In genomic region chr7:1512781-1513656, GRCh38 we compare ENCODE assay signal across 6 cellular contexts. TPM values are rescaled to one million over a fixed set of nuclear protein-coding genes. Genes with fewer than 3 reads are reported as not detected.
DNase-seq lines count a peak whose midpoint lies in the region; ATAC-seq, FAIRE-seq and TF ChIP-seq lines count a peak whose summit lies in the region.

No MANE protein-coding gene starts in this region.

- CTCF ChIA-PET in endothelial cell of umbilical vein (lab: Charles Lee): interaction anchor here (1.4 kb wide), 1 partner anchor 8 kb away, joined by 5 read pairs; no protein-coding TSS in a partner anchor

- H3K27ac ChIP-seq in SJCRH30: no peak overlapping the region
- H3K27ac ChIP-seq in endothelial cell of umbilical vein (ENCODE audit: insufficient read depth, low read depth, low read length): peak overlapping the region; percentile 70

- H3K9me3 ChIP-seq in SJCRH30 (replicated peaks) (no peaks in the 10 kb centered on the region), endothelial cell of umbilical vein (replicated peaks; ENCODE audit: control insufficient read depth, insufficient read depth, low read length) (no peaks in the 10 kb centered on the region)

- ATAC-seq in GM19351 (IDR thresholded peaks at IDR 0.05; ENCODE audit: unreplicated experiment): peak; percentile 73
- ATAC-seq in GM18870 (IDR thresholded peaks at IDR 0.05; ENCODE audit: unreplicated experiment): no peak

- FAIRE-seq in endothelial cell of umbilical vein (lab: Jason Lieb, UNC): peak; percentile 78

- peak overlapping the region; percentile 89 for H2AFZ ChIP-seq in endothelial cell of umbilical vein (ENCODE audit: low read depth, low read length)

- POLR2A ChIA-PET in endothelial cell of umbilical vein (lab: Charles Lee): no interaction called here

- H3K36me3 ChIP-seq in SJCRH30 (no peaks in the 10 kb centered on the region), endothelial cell of umbilical vein (ENCODE audit: control insufficient read depth in 2 of 2, extremely low read depth in 1 of 2, insufficient read depth in 2 of 2, low read length in 2 of 2) (no peaks in the 10 kb centered on the region)

- dilution Hi-C loops in endothelial cell of umbilical vein (cut with MboI; ENCODE audit: extremely low pct_ligation_motif_present, low sequenced_read_pairs): no loop called here

- H3K4me3 ChIP-seq in SJCRH30 (no peak overlapping the region), endothelial cell of umbilical vein (replicated peaks in 1 of 3; ENCODE audit: insufficient read depth in 1 of 3, low read depth in 1 of 3, low read length in 3 of 3) (no peak overlapping the region)

- H3K27me3 ChIP-seq in SJCRH30 (no peaks in the 10 kb centered on the region), endothelial cell of umbilical vein (ENCODE audit: control insufficient read depth in 2 of 2, insufficient read depth in 2 of 2, low read length in 2 of 2) (no peaks in the 10 kb centered on the region)

- peak overlapping the region; percentile 46 for H3K9ac ChIP-seq in endothelial cell of umbilical vein (replicated peaks; ENCODE audit: extremely low read depth, insufficient read depth, low read length)

- H3K79me2 ChIP-seq in endothelial cell of umbilical vein (ENCODE audit: control insufficient read depth, insufficient read depth, low read length): no peaks in the 10 kb centered on the region

- H4K20me1 ChIP-seq in endothelial cell of umbilical vein (replicated peaks; ENCODE audit: control insufficient read depth, extremely low read depth, insufficient read depth, low read length): no peaks in the 10 kb centered on the region

- H3K4me2 ChIP-seq in endothelial cell of umbilical vein (ENCODE audit: insufficient read depth, low read length): peak overlapping the region; percentile 1

- intact Hi-C loops in endothelial cell of umbilical vein (cut with micrococcal nuclease): no loop called here

- no peaks in the 10 kb centered on the region for H3K9me1 ChIP-seq in endothelial cell of umbilical vein (replicated peaks; ENCODE audit: control insufficient read depth, extremely low read depth, insufficient read depth, low read length)

- TF ChIP-seq CTCF in endothelial cell of umbilical vein (IDR thresholded peaks at IDR 0.05; ENCODE audit: extremely low read depth in 1 of 2, insufficient read depth in 1 of 2, low read depth in 1 of 2, low read length in 2 of 2): no peak

- no peak for TF ChIP-seq POLR2A in endothelial cell of umbilical vein (IDR thresholded peaks at IDR 0.05; ENCODE audit: low read depth, low read length)

- 0 out of 2 replicates have a peak, but pooled peaks cover 3% of the 10 kb centered on the region for H3K4me1 ChIP-seq in SJCRH30
- H3K4me1 ChIP-seq in endothelial cell of umbilical vein (ENCODE audit: control insufficient read depth, extremely low read depth, insufficient read depth, low read length): peaks cover 9% of the 10 kb centered on the region

- peak; percentile 22 to 29 for DNase-seq in SJCRH30
- DNase-seq in endothelial cell of umbilical vein (ENCODE audit: low read depth, low spot score): peak; percentile 26
- DNase-seq in stimulated activated CD4-positive, alpha-beta T cell treated with anti-CD3 and anti-CD28 coated beads, Interleukin-12 subunit alpha, Interleukin-12 subunit beta, amount 100 ng/mL, for 4 hours: peak; percentile 48
- no peak for DNase-seq in NCI-H146 treated with DMSO at 0.1 percent for 48 hours (lab: John Stamatoyannopoulos, UW; ENCODE audit: unreplicated experiment)

- BruUV-seq in endothelial cell of umbilical vein (replicated peaks; lab: Mats Ljungman, UMichigan): TSS peak; percentile 73

TF ChIP-seq in endothelial cell of umbilical vein, 7 proteins besides CTCF, POLR2A, EP300 and RAD21:
- no peak for TF ChIP-seq GATA2 (IDR thresholded peaks at IDR 0.05; ENCODE audit: insufficient read depth, insufficient read length, low read depth, low read length)
- TF ChIP-seq FOS (IDR thresholded peaks at IDR 0.05; ENCODE audit: borderline replicate concordance, insufficient read depth, low read length): no peak
- TF ChIP-seq EZH2 (IDR thresholded peaks at IDR 0.05; ENCODE audit: borderline replicate concordance, low read depth, low read length, severe bottlenecking): no peak
- peak; percentile 34 for TF ChIP-seq JUN (IDR thresholded peaks at IDR 0.05; ENCODE audit: borderline replicate concordance, insufficient read depth, insufficient read length, low read depth)
- no peak for TF ChIP-seq MAX (IDR thresholded peaks at IDR 0.05; ENCODE audit: insufficient read depth, insufficient read length)
- TF ChIP-seq POLR2AphosphoS5 (IDR thresholded peaks at IDR 0.05; ENCODE audit: insufficient read depth, low read depth, low read length): no peak
- no peak for TF ChIP-seq MYC (IDR thresholded peaks at IDR 0.05; ENCODE audit: low read depth, low read length)

RNA-seq across cellular contexts. Expression of gene INTS1, which starts 8.8 kb away (rescaled TPM):
- 25.1 and 27.7 TPM in 2 replicates for total RNA-seq in SJCRH30 (2014; rRNA removed; shearing (Covaris generic))
- total RNA-seq in endothelial cell of umbilical vein: 114 and 116 TPM in 2 replicates
- polyA plus RNA-seq in endothelial cell of umbilical vein: 57.8 and 86.5 TPM in 2 replicates
- 25.1 and 38.8 TPM in 2 replicates for polyA plus RNA-seq in endothelial cell of umbilical vein (2011; cell fraction: cytosol; rRNA removed)
- 99.5 and 107 TPM in 2 replicates for polyA plus RNA-seq in endothelial cell of umbilical vein (2011; cell fraction: nucleus; rRNA removed)
- polyA plus RNA-seq in endothelial cell of umbilical vein (2012): 48.4 and 56.9 TPM in 2 replicates
- 39.2 and 47.6 TPM in 2 replicates for polyA minus RNA-seq in endothelial cell of umbilical vein
- polyA minus RNA-seq in endothelial cell of umbilical vein (2011; cell fraction: cytosol; rRNA and poly(A)+ RNA removed): 50.1 TPM
- polyA minus RNA-seq in endothelial cell of umbilical vein (2011; cell fraction: nucleus; rRNA and poly(A)+ RNA removed): 38.4 and 74.9 TPM in 2 replicates

RNA-seq across cellular contexts. Expression of gene MAFK, which starts 17.5 kb away (rescaled TPM):
- 0.86 and 1.6 TPM in 2 replicates for total RNA-seq in SJCRH30 (2014; rRNA removed; shearing (Covaris generic))
- 39.4 and 66.9 TPM in 2 replicates for total RNA-seq in endothelial cell of umbilical vein
- 22.2 and 23.3 TPM in 2 replicates for polyA plus RNA-seq in endothelial cell of umbilical vein
- polyA plus RNA-seq in endothelial cell of umbilical vein (2011; cell fraction: cytosol; rRNA removed): 10.8 and 13.7 TPM in 2 replicates
- 167 and 174 TPM in 2 replicates for polyA plus RNA-seq in endothelial cell of umbilical vein (2011; cell fraction: nucleus; rRNA removed)
- 16.7 and 23.2 TPM in 2 replicates for polyA plus RNA-seq in endothelial cell of umbilical vein (2012)
- 13.0 and 16.2 TPM in 2 replicates for polyA minus RNA-seq in endothelial cell of umbilical vein
- 27.5 TPM for polyA minus RNA-seq in endothelial cell of umbilical vein (2011; cell fraction: cytosol; rRNA and poly(A)+ RNA removed)
- 25.4 and 68.6 TPM in 2 replicates for polyA minus RNA-seq in endothelial cell of umbilical vein (2011; cell fraction: nucleus; rRNA and poly(A)+ RNA removed)

RNA-seq across cellular contexts. Expression of gene TMEM184A, which starts 43.0 kb away (rescaled TPM):
- not detected in 2 replicates for total RNA-seq in SJCRH30 (2014; rRNA removed; shearing (Covaris generic))
- not detected in 2 replicates for total RNA-seq in endothelial cell of umbilical vein
- polyA plus RNA-seq in endothelial cell of umbilical vein: 0.41 and 0.48 TPM in 2 replicates
- polyA plus RNA-seq in endothelial cell of umbilical vein (2011; cell fraction: cytosol; rRNA removed): 0.07 and 0.22 TPM in 2 replicates
- polyA plus RNA-seq in endothelial cell of umbilical vein (2011; cell fraction: nucleus; rRNA removed): 0.25 and 0.66 TPM in 2 replicates
- polyA plus RNA-seq in endothelial cell of umbilical vein (2012): 0.07 TPM in 2 replicates
- polyA minus RNA-seq in endothelial cell of umbilical vein: 0.15 TPM in 1 of 2 replicates, not detected in the other
- 21.1 TPM for polyA minus RNA-seq in endothelial cell of umbilical vein (2011; cell fraction: cytosol; rRNA and poly(A)+ RNA removed)
- polyA minus RNA-seq in endothelial cell of umbilical vein (2011; cell fraction: nucleus; rRNA and poly(A)+ RNA removed): 0.48 and 0.91 TPM in 2 replicates

RNA-seq across cellular contexts. Expression of gene MICALL2, which starts 53.7 kb away (rescaled TPM):
- 1.1 and 1.3 TPM in 2 replicates for total RNA-seq in SJCRH30 (2014; rRNA removed; shearing (Covaris generic))
- total RNA-seq in endothelial cell of umbilical vein: 46.3 and 58.7 TPM in 2 replicates
- 29.8 and 37.3 TPM in 2 replicates for polyA plus RNA-seq in endothelial cell of umbilical vein
- 7.5 and 14.2 TPM in 2 replicates for polyA plus RNA-seq in endothelial cell of umbilical vein (2011; cell fraction: cytosol; rRNA removed)
- polyA plus RNA-seq in endothelial cell of umbilical vein (2011; cell fraction: nucleus; rRNA removed): 205 and 206 TPM in 2 replicates
- polyA plus RNA-seq in endothelial cell of umbilical vein (2012): 15.0 and 21.0 TPM in 2 replicates
- polyA minus RNA-seq in endothelial cell of umbilical vein: 34.6 and 58.7 TPM in 2 replicates
- 7.1 TPM for polyA minus RNA-seq in endothelial cell of umbilical vein (2011; cell fraction: cytosol; rRNA and poly(A)+ RNA removed)
- 39.3 and 58.9 TPM in 2 replicates for polyA minus RNA-seq in endothelial cell of umbilical vein (2011; cell fraction: nucleus; rRNA and poly(A)+ RNA removed)

RNA-seq across cellular contexts. Expression of gene PSMG3, which starts 56.8 kb away (rescaled TPM):
- total RNA-seq in SJCRH30 (2014; rRNA removed; shearing (Covaris generic)): 22.5 and 28.9 TPM in 2 replicates
- 25.5 and 28.4 TPM in 2 replicates for total RNA-seq in endothelial cell of umbilical vein
- polyA plus RNA-seq in endothelial cell of umbilical vein: 40.4 and 49.7 TPM in 2 replicates
- 48.3 and 57.1 TPM in 2 replicates for polyA plus RNA-seq in endothelial cell of umbilical vein (2011; cell fraction: cytosol; rRNA removed)
- 29.1 and 31.2 TPM in 2 replicates for polyA plus RNA-seq in endothelial cell of umbilical vein (2011; cell fraction: nucleus; rRNA removed)
- polyA plus RNA-seq in endothelial cell of umbilical vein (2012): 18.9 and 27.6 TPM in 2 replicates
- polyA minus RNA-seq in endothelial cell of umbilical vein: 11.4 and 14.3 TPM in 2 replicates
- 39.1 TPM for polyA minus RNA-seq in endothelial cell of umbilical vein (2011; cell fraction: cytosol; rRNA and poly(A)+ RNA removed)
- 4.4 and 6.7 TPM in 2 replicates for polyA minus RNA-seq in endothelial cell of umbilical vein (2011; cell fraction: nucleus; rRNA and poly(A)+ RNA removed)

Comparison
In these comparisons a context has a peak if more than half of its experiments do, and no peak if none do; other contexts are left out.
1. RNA of gene MAFK, which starts 17.5 kb away (total RNA-seq): 39.4 to 66.9 TPM in endothelial cell of umbilical vein; 0.86 to 1.6 TPM in SJCRH30; every median in the first group is over 10 times any median in the second.